Comparison of ENCODE assay signal across 17 cellular contexts in the genomic region with DNA sequence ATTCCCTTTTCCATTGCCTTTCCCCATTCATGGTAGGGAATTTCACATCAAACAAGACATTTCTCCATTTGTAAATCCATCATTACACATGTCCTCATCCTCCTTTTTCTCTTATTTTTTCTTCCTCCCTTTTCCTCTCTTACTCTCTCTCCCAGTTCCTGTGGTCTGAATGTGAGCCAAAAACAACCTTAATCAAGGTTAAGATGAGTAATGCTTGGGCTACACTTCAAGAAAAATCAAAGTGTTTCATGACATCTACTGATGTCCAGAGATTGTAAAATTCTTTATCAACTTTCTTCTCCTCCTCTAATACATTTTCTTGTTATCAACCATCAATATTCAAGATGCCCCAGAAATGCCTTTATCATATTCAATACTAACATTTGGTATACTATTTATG.
DNase-seq lines count a peak whose midpoint lies in the region; ATAC-seq and TF ChIP-seq lines count a peak whose summit lies in the region.
"Had no signal": no experiment of that assay in that cellular context is flagged by ENCODE, and none has a peak within 500 bp of the region (broad histone marks: within the 10 kb centered on the region; RNA-seq: fewer than 3 reads in every experiment).

No MANE protein-coding gene starts in this region.

- peaks cover 6% of the 10 kb centered on the region; the same call in 1 of the 2 replicates for H3K9me3 ChIP-seq in PC-3 (ENCODE audit: low read length)
- H3K9me3 ChIP-seq: mucosa of descending colon had no signal

- POLR2A ChIA-PET in PC-3 (lab: Charles Lee; ENCODE audit: unreplicated experiment), result no interaction called here

- CTCF ChIA-PET in PC-3 (lab: Charles Lee), result no interaction called here

- H4K20me1 ChIP-seq in PC-3 (ENCODE audit: low read length), result no peaks in the 10 kb centered on the region
- H4K20me1 ChIP-seq: BLaER1 treated with 17β-estradiol and CSF1 and Interleukin-3, amounts not matched to agents 10 nM and 100 nM had no signal

- H3K9ac ChIP-seq in PC-3 (ENCODE audit: low read length), result peak overlapping the region; percentile 63
- H3K9ac ChIP-seq: BLaER1 treated with 17β-estradiol and CSF1 and Interleukin-3, amounts not matched to agents 10 nM and 100 nM had no signal

- intact Hi-C loops in PC-3 (cut with micrococcal nuclease), result loop anchor here (1.0 to 5.0 kb wide), 3 partner anchors 33 to 79 kb away; no protein-coding TSS in a partner anchor

- no peaks in the 10 kb centered on the region for H3K79me2 ChIP-seq in PC-3 (ENCODE audit: low read length)

- H3K4me1 ChIP-seq in PC-3 (ENCODE audit: insufficient read depth, low read length), result peaks cover 42% of the 10 kb centered on the region

- peaks cover 13% of the 10 kb centered on the region for H3F3A ChIP-seq in PC-3 (ENCODE audit: low read length, unreplicated experiment)

- TF ChIP-seq CTCF in PC-3 (conservative IDR thresholded peaks at IDR 0.05; ENCODE audit: low read depth, low read length) (no peak), choroid plexus epithelial cell (conservative IDR thresholded peaks at IDR 0.05; ENCODE audit: low read depth, low read length) (no peak), omental fat pad (IDR thresholded peaks at IDR 0.05) (no peak)

- H3K4me2 ChIP-seq in PC-3 (ENCODE audit: low read length), result peak overlapping the region; percentile 75
- H3K4me2 ChIP-seq: BLaER1 treated with 17β-estradiol and CSF1 and Interleukin-3, amounts not matched to agents 10 nM and 100 nM had no signal

- DNase-seq in Daoy (ENCODE audit: low read depth) (peak; percentile 85), PC-3 (peak; percentile 96), choroid plexus epithelial cell (ENCODE audit: low read depth) (peak; percentile 86), omental fat pad (ENCODE audit: low spot score) (no peak), superior temporal gyrus (ENCODE audit: extremely low spot score) (no peak)
- no peak for DNase-seq in activated T-cell treated with anti-CD3 and anti-CD28 coated beads, Interleukin-2, amount 50 U/mL, for 48 hours
- DNase-seq: activated CD4-positive, alpha-beta memory T cell treated with anti-CD3 and anti-CD28 coated beads, Interleukin-2, amount 10 ng/mL, durations not matched to agents 7 days and 5 days; activated gamma-delta T cell; H7; mucosa of descending colon; stimulated activated CD4-positive, alpha-beta T cell treated with anti-CD3 and anti-CD28 coated beads, Interleukin-4, amount 100 ng/mL, for 1 hour; T-helper 9 cell had no signal

- peak overlapping the region; percentile 94 for H3K27ac ChIP-seq in PC-3 (ENCODE audit: low read length)
- H3K27ac ChIP-seq: BLaER1 treated with 17β-estradiol and CSF1 and Interleukin-3, amounts not matched to agents 10 nM and 100 nM; HL-60 had no signal

- peaks cover 5% of the 10 kb centered on the region; the same call in 1 of the 2 replicates for H3K36me3 ChIP-seq in PC-3 (ENCODE audit: low read depth, low read length)
- H3K36me3 ChIP-seq: BLaER1 treated with 17β-estradiol and CSF1 and Interleukin-3, amounts not matched to agents 10 nM and 100 nM had no signal

- no TSS peak for BruUV-seq in PC-3 (replicated peaks; lab: Mats Ljungman, UMichigan)

- ATAC-seq in PC-3, result peak; percentile 56
- ATAC-seq in omental fat pad (ENCODE audit: low FRiP score), result peak; percentile 22
- no peak for ATAC-seq in GM18519 (IDR thresholded peaks at IDR 0.05; ENCODE audit: low FRiP score, unreplicated experiment)
- no peak for ATAC-seq in HG02870 (IDR thresholded peaks at IDR 0.05; ENCODE audit: unreplicated experiment)
- ATAC-seq: mucosa of descending colon; stimulated activated memory B cell treated with anti-CD40 and anti-IgM and Interleukin-4, amounts not matched to agents 10 μg/mL and 1 μg/mL and 100 μg/mL, for 72 hours had no signal

- H3K27me3 ChIP-seq in PC-3 (ENCODE audit: low read length), result no peaks in the 10 kb centered on the region
- H3K27me3 ChIP-seq: BLaER1 treated with 17β-estradiol and CSF1 and Interleukin-3, amounts not matched to agents 10 nM and 100 nM had no signal

- H2AFZ ChIP-seq in PC-3 (ENCODE audit: low read length), result no peak overlapping the region

- H3K4me3 ChIP-seq in PC-3 (ENCODE audit: low read length) (peak overlapping the region; percentile 40), choroid plexus epithelial cell (ENCODE audit: low read depth, low read length) (no peak overlapping the region)
- H3K4me3 ChIP-seq: BLaER1 treated with 17β-estradiol and CSF1 and Interleukin-3, amounts not matched to agents 10 nM and 100 nM; mucosa of descending colon had no signal

- H3K9me2 ChIP-seq in PC-3 (replicated peaks; ENCODE audit: low read length), result no peaks in the 10 kb centered on the region

Comparison
In these comparisons a context has a peak if more than half of its experiments do, and no peak if none do; other contexts are left out.
1. DNase-seq: peak in Daoy (single experiment), PC-3 (single experiment) and choroid plexus epithelial cell (single experiment); none in omental fat pad (single experiment), superior temporal gyrus (single experiment) and activated T-cell treated with anti-CD3 and anti-CD28 coated beads, Interleukin-2, amount 50 U/mL, for 48 hours (0 of 2).
2. ATAC-seq: peak in PC-3 (single experiment) and omental fat pad (single experiment); none in GM18519 (single experiment) and HG02870 (single experiment).